Comparison of ENCODE assay signal across 11 cellular contexts in the genomic region with DNA sequence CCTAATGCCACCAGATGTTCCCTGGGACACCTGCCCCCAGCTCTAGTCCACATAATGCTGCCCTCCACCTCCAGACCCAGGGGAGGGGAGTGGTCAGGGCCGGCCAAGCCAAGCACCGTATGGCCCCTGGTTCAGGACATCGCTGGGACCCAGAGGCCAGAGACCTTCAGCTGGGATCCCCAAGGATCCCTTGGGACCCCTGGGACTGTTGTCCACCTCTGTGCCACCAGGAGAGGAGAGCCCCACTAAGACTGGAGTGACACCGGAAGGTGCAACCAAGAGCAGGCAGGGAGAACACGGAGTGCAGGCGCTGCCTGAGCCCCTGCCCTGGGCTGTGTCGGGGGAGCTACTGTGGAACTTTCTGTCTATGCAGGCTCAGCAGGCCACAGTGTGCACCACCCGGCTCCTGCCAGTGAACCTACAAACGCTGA. TPM values are rescaled to one million over a fixed set of nuclear protein-coding genes. Genes with fewer than 3 reads are reported as not detected.
DNase-seq lines count a peak whose midpoint lies in the region; ATAC-seq, FAIRE-seq and TF ChIP-seq lines count a peak whose summit lies in the region.
"Had no signal": no experiment of that assay in that cellular context is flagged by ENCODE, and none has a peak within 500 bp of the region (broad histone marks: within the 10 kb centered on the region; RNA-seq: fewer than 3 reads in every experiment).

No MANE protein-coding gene starts in this region.

- H3K27me3 Mint-ChIP-seq in type B pancreatic cell = peaks cover 4% of the 10 kb centered on the region

- H3K4me1 ChIP-seq in HepG2 (ENCODE audit: insufficient read depth, low read length) = 0 out of 2 replicates have a peak, but pooled peaks cover 8% of the 10 kb centered on the region
- H3K4me1 ChIP-seq in BE2C = no peaks in the 10 kb centered on the region
- no peaks in the 10 kb centered on the region for H3K4me1 ChIP-seq in body of pancreas

- TF ChIP-seq POLR2A in HepG2 (IDR thresholded peaks at IDR 0.05; ENCODE audit: insufficient read depth in 1 of 2, low read depth in 2 of 2, low read length in 2 of 2) = no peak
- TF ChIP-seq POLR2A in body of pancreas (IDR thresholded peaks at IDR 0.05) = no peak

- H3K27me3 ChIP-seq in HepG2 (ENCODE audit: control insufficient read depth in 1 of 2, insufficient read depth in 2 of 2, low read length in 2 of 2) (peaks cover 6 to 71% of the 10 kb centered on the region in 2 experiments; a peak in 4 of 5 replicates), BE2C (no peaks in the 10 kb centered on the region), body of pancreas (no peaks in the 10 kb centered on the region)

- intact Hi-C loops in HepG2 (cut with micrococcal nuclease; ENCODE audit: unreplicated experiment) (no loop called here), body of pancreas (cut with DNase I) (no loop called here)

- BruUV-seq in HepG2 (replicated peaks; lab: Mats Ljungman, UMichigan) = no TSS peak

- FAIRE-seq in HepG2 (lab: Jason Lieb, UNC) (no peak), frontal cortex (lab: Jason Lieb, UNC) (no peak)

- TF ChIP-seq RAD21 in HepG2 (CRISPR knock-in tag; IDR thresholded peaks at IDR 0.05) = no peak

- CTCF ChIA-PET in HepG2 (lab: Yijun Ruan, JAX; ENCODE audit: low intra/inter-chr PET ratio, low total read pairs) = no interaction called here

- no peaks in the 10 kb centered on the region for H4K20me1 ChIP-seq in HepG2 (ENCODE audit: insufficient read depth, low read length)

- H2AFZ ChIP-seq in HepG2 (ENCODE audit: low read length) = no peak overlapping the region

- H3K27ac ChIP-seq in HepG2 (ENCODE audit: extremely low read length, insufficient read depth, low read length) = no peak overlapping the region
- no peak overlapping the region for H3K27ac ChIP-seq in body of pancreas

- no peak for TF ChIP-seq CTCF in GM13976 (IDR thresholded peaks at IDR 0.05; ENCODE audit: borderline replicate concordance, control extremely low read depth, extremely low read depth, insufficient read depth, missing control alignments)
- TF ChIP-seq CTCF in HepG2 (CRISPR knock-in tag; IDR thresholded peaks at IDR 0.05) = no peak
- no peak for TF ChIP-seq CTCF in type B pancreatic cell (conservative IDR thresholded peaks at IDR 0.05)
- TF ChIP-seq CTCF in BE2C (IDR thresholded peaks at IDR 0.05; ENCODE audit: low read depth, low read length) = no peak
- no peak for TF ChIP-seq CTCF in body of pancreas (IDR thresholded peaks at IDR 0.05)

- no peak overlapping the region for H3K9ac ChIP-seq in HepG2 (ENCODE audit: insufficient read depth, low read depth, low read length)

- H3K79me2 ChIP-seq in HepG2 (ENCODE audit: insufficient read depth, low read length) = no peaks in the 10 kb centered on the region

- in situ Hi-C loops in GM13976 (cut with MboI; ENCODE audit: low sequenced_read_pairs, unreplicated experiment) (loop anchor here (25.0 kb wide), 1 partner anchor 394 kb away; no protein-coding TSS in a partner anchor), HepG2 (cut with HindIII; ENCODE audit: extremely low pct_ligation_motif_present, low pct_unique_long_range_greater_than_20kb) (no loop called here)

- H3K4me3 Mint-ChIP-seq in type B pancreatic cell = no peak overlapping the region
- H3K4me3 Mint-ChIP-seq: activated CD4-positive, alpha-beta T cell treated with anti-CD3 and anti-CD28 coated beads, Interleukin-2, amount 10 ng/mL, durations not matched to agents 24 days and 14 days had no signal

- H3K36me3 ChIP-seq in HepG2 (replicated peaks in 1 of 2; ENCODE audit: control insufficient read depth in 1 of 2, insufficient read depth in 2 of 2, low read length in 2 of 2) (no peaks in the 10 kb centered on the region), BE2C (no peaks in the 10 kb centered on the region), body of pancreas (replicated peaks in 1 of 2; ENCODE audit: insufficient read depth in 1 of 2, low read depth in 2 of 2) (no peaks in the 10 kb centered on the region)

- H3K36me3 Mint-ChIP-seq in type B pancreatic cell = no peaks in the 10 kb centered on the region

- POLR2A ChIA-PET in HepG2 (lab: Yijun Ruan, JAX) = no interaction called here

- no peak overlapping the region for H3K27ac Mint-ChIP-seq in type B pancreatic cell
- H3K27ac Mint-ChIP-seq: activated CD4-positive, alpha-beta T cell treated with anti-CD3 and anti-CD28 coated beads, Interleukin-2, amount 10 ng/mL, durations not matched to agents 24 days and 14 days had no signal

- DNase-seq in GM13976 (ENCODE audit: low spot score) (peak; percentile 47), HepG2 (ENCODE audit: low spot score) (no peak), frontal cortex (ENCODE audit: low spot score in 2 of 2) (no peak), type B pancreatic cell (ENCODE audit: extremely low spot score, unreplicated experiment) (no peak), BE2C (no peak), body of pancreas (no peak)
- DNase-seq: activated CD4-positive, alpha-beta T cell treated with anti-CD3 and anti-CD28 coated beads, Interleukin-2, amount 10 ng/mL, durations not matched to agents 24 days and 14 days; left colon had no signal

- H3K4me3 ChIP-seq in HepG2 (replicated peaks in 1 of 3; ENCODE audit: insufficient read depth in 1 of 3, low read depth in 2 of 3, low read length in 3 of 3) (no peak overlapping the region), BE2C (ENCODE audit: low read depth, low read length) (no peak overlapping the region), body of pancreas (no peak overlapping the region)

- H3K9me3 ChIP-seq in HepG2 (ENCODE audit: low read length) (no peaks in the 10 kb centered on the region), BE2C (no peaks in the 10 kb centered on the region), body of pancreas (no peaks in the 10 kb centered on the region)

- H3K4me1 Mint-ChIP-seq in type B pancreatic cell (ENCODE audit: unreplicated experiment) = peaks cover 13% of the 10 kb centered on the region

- WGBS in HepG2 (ENCODE audit: low lambda C conversion rate) = 45% methylated on average over 9 of the region's 9 CpGs
- 67 to 74% methylated on average over 8 to 9 of the region's 9 CpGs for WGBS in body of pancreas, 2 donors

- H3K9me3 Mint-ChIP-seq in type B pancreatic cell = no peaks in the 10 kb centered on the region
- H3K9me3 Mint-ChIP-seq: activated CD4-positive, alpha-beta T cell treated with anti-CD3 and anti-CD28 coated beads, Interleukin-2, amount 10 ng/mL, durations not matched to agents 24 days and 14 days had no signal

- TF ChIP-seq EP300 in HepG2 (IDR thresholded peaks at IDR 0.05; ENCODE audit: low read depth in 2 of 2, low read length in 2 of 2) (no peak), HepG2 (CRISPR knock-in tag; IDR thresholded peaks at IDR 0.05; ENCODE audit: borderline replicate concordance) (no peak)

- H3K4me2 ChIP-seq in HepG2 (ENCODE audit: low read depth, low read length) = no peak overlapping the region

- ATAC-seq in GM21528 (IDR thresholded peaks at IDR 0.05; ENCODE audit: low FRiP score, unreplicated experiment) (peak; percentile 30), HG03575 (IDR thresholded peaks at IDR 0.05; ENCODE audit: extremely low read depth, insufficient number of reproducible peaks, low FRiP score, unreplicated experiment) (peak; percentile 0), HepG2 (peak; percentile 57), body of pancreas (no peak)
- ATAC-seq: left colon had no signal

TF ChIP-seq in HepG2, 621 proteins besides CTCF, POLR2A, EP300 and RAD21 (continues in another document):
- TF ChIP-seq ZNF879 (CRISPR knock-in tag; IDR thresholded peaks at IDR 0.05) (no peak), ZC3H4 (CRISPR knock-in tag; IDR thresholded peaks at IDR 0.05; ENCODE audit: borderline replicate concordance) (no peak), BRCA1 (CRISPR knock-in tag; IDR thresholded peaks at IDR 0.05) (no peak), ZBTB20 (CRISPR knock-in tag; IDR thresholded peaks at IDR 0.05; ENCODE audit: borderline replicate concordance, low read depth) (no peak), FOSL1 (CRISPR knock-in tag; IDR thresholded peaks at IDR 0.05; ENCODE audit: borderline replicate concordance) (no peak), ZNF496 (CRISPR knock-in tag; IDR thresholded peaks at IDR 0.05; ENCODE audit: insufficient replicate concordance) (no peak), SAP130 (CRISPR knock-in tag; IDR thresholded peaks at IDR 0.05; ENCODE audit: low read depth) (no peak)

RNA-seq across cellular contexts. Expression of a gene that starts 43.6 kb away (rescaled TPM):
- total RNA-seq in HepG2 (2016; rRNA removed; fragmentation: Illumina TruSeq; extraction: Trizol) (not detected in 2 replicates), frontal cortex (not detected), type B pancreatic cell (ENCODE audit: low replicate concordance) (0.07 TPM in 2 replicates), body of pancreas (not detected)
- not detected in 2 replicates for total RNA-seq in HepG2 (2016; cell fraction: cytosol; rRNA removed; fragmentation: Illumina TruSeq; extraction: Trizol; ENCODE audit: low read depth)
- not detected in 2 replicates for total RNA-seq in HepG2 (2016; cell fraction: insoluble cytoplasmic fraction; rRNA removed; fragmentation: Illumina TruSeq; extraction: Trizol)
- not detected in 2 replicates for total RNA-seq in HepG2 (2016; cell fraction: membrane; rRNA removed; fragmentation: Illumina TruSeq; extraction: Trizol)
- not detected in 2 replicates for total RNA-seq in HepG2 (2016; cell fraction: nucleus; rRNA removed; fragmentation: Illumina TruSeq; extraction: Trizol)
- 0.04 and 0.05 TPM in 2 replicates for polyA plus RNA-seq in HepG2 (2011; rRNA removed)
- 0.03 TPM in 1 of 2 replicates, not detected in the other for polyA plus RNA-seq in HepG2 (2011; cell fraction: cytosol; rRNA removed)
- polyA plus RNA-seq in HepG2 (2011; cell fraction: nucleus; rRNA removed) = not detected in 2 replicates
- polyA plus RNA-seq in HepG2 (2012) = 0.13 and 0.42 TPM in 2 replicates
- polyA plus RNA-seq in HepG2 (2016; cell fraction: cytosol; fragmentation: Illumina TruSeq; extraction: Trizol; ENCODE audit: low read depth) = not detected in 2 replicates
- polyA plus RNA-seq in HepG2 (2016; cell fraction: insoluble cytoplasmic fraction; fragmentation: Illumina TruSeq; extraction: Trizol; ENCODE audit: low read depth) = not detected in 2 replicates
- polyA plus RNA-seq in HepG2 (2016; cell fraction: membrane; fragmentation: Illumina TruSeq; extraction: Trizol; ENCODE audit: low read depth) = not detected in 2 replicates
- polyA plus RNA-seq in HepG2 (2016; cell fraction: nucleus; fragmentation: Illumina TruSeq; extraction: Trizol; ENCODE audit: insufficient read depth, low read depth) = not detected in 2 replicates
- polyA minus RNA-seq in HepG2 (2011; rRNA and poly(A)+ RNA removed; ENCODE audit: low replicate concordance) = 0.22 and 0.26 TPM in 2 replicates
- not detected in 2 replicates for polyA minus RNA-seq in HepG2 (2011; cell fraction: cytosol; rRNA and poly(A)+ RNA removed)
- polyA minus RNA-seq in HepG2 (2011; cell fraction: nucleus; rRNA and poly(A)+ RNA removed) = not detected in 2 replicates
- polyA plus RNA-seq in BE2C (2012; ENCODE audit: insufficient read depth, insufficient read length, low read depth) = not detected
- total RNA-seq: activated CD4-positive, alpha-beta T cell treated with anti-CD3 and anti-CD28 coated beads, Interleukin-2, amount 10 ng/mL, durations not matched to agents 24 days and 14 days; dermis microvascular lymphatic vessel endothelial cell; left colon had no signal
